In the genomic region with DNA sequence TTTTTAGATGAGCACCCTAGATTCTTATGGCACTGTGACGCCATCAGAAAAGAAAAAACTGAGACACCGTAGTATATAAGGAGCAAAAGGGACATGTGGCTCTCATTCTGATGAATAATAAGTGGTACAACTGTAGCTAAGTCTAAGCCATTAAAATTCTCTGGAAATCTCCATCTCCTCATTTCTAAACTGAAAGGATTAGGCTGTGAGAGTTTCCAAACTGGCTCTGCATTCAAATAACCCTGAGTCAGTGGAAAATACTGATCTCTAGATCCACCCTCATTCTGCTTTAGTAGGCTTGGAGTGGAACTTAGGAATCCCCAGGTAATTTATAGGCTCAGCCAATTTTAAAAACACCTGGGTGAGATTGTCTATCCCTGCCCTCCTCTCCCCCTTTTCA, we compare ENCODE assay signal across 18 cellular contexts. TPM values are rescaled to one million over a fixed set of nuclear protein-coding genes. Genes with fewer than 3 reads are reported as not detected.
DNase-seq lines count a peak whose midpoint lies in the region; ATAC-seq and TF ChIP-seq lines count a peak whose summit lies in the region.
"Had no signal": no experiment of that assay in that cellular context is flagged by ENCODE, and none has a peak within 500 bp of the region (broad histone marks: within the 10 kb centered on the region; RNA-seq: fewer than 3 reads in every experiment).

No MANE protein-coding gene starts in this region.

- peaks cover 46% of the 10 kb centered on the region for H3K36me3 Mint-ChIP-seq in activated CD4-positive, alpha-beta memory T cell treated with anti-CD3 and anti-CD28 coated beads for 36 hours
- peaks cover 54% of the 10 kb centered on the region for H3K36me3 Mint-ChIP-seq in activated CD4-positive, alpha-beta memory T cell treated with anti-CD3 and anti-CD28 coated beads, Interleukin-2, amount 10 ng/mL, durations not matched to agents 7 days and 5 days (ENCODE audit: low read depth)
- H3K36me3 Mint-ChIP-seq in activated T-helper 2 cell treated with anti-CD3 and anti-CD28 coated beads, Interferon-gamma antibody, Interleukin-2, Interleukin-4, amounts not matched to agents 10 μg/mL and 5 μg/mL and 100 μg/mL, durations not matched to agents 14 hours and 24 hours and 36 hours (ENCODE audit: low read depth), result peaks cover 59% of the 10 kb centered on the region
- H3K36me3 Mint-ChIP-seq in natural killer cell, result peaks cover 23% of the 10 kb centered on the region

- ATAC-seq in stimulated activated naive CD8-positive, alpha-beta T cell treated with anti-CD3 and anti-CD28 coated beads, Interleukin-15, Interleukin-2, amounts not matched to agents 100 U/mL and 50 U/mL, for 24 hours, result peak; percentile 71
- no peak for ATAC-seq in stimulated activated naive CD8-positive, alpha-beta T cell treated with anti-CD3 and anti-CD28 coated beads, Interleukin-15, amount 100 ng/mL, for 72 hours
- no peak for ATAC-seq in natural killer cell
- ATAC-seq: GM12878, HepG2 had no signal

- H3K27ac Mint-ChIP-seq in activated CD4-positive, alpha-beta memory T cell treated with anti-CD3 and anti-CD28 coated beads for 36 hours, result peak overlapping the region; percentile 42
- H3K27ac Mint-ChIP-seq in activated CD4-positive, alpha-beta memory T cell treated with anti-CD3 and anti-CD28 coated beads, Interleukin-2, amount 10 ng/mL, durations not matched to agents 7 days and 5 days, result no peak overlapping the region
- no peak overlapping the region for H3K27ac Mint-ChIP-seq in stimulated activated naive CD8-positive, alpha-beta T cell treated with anti-CD3 and anti-CD28 coated beads, Interleukin-15, amount 100 ng/mL, for 72 hours
- peak overlapping the region; percentile 33 for H3K27ac Mint-ChIP-seq in activated T-helper 2 cell treated with anti-CD3 and anti-CD28 coated beads, Interferon-gamma antibody, Interleukin-2, Interleukin-4, amounts not matched to agents 10 μg/mL and 5 μg/mL and 100 μg/mL, durations not matched to agents 14 hours and 24 hours and 36 hours
- H3K27ac Mint-ChIP-seq in natural killer cell, result no peak overlapping the region
- H3K27ac Mint-ChIP-seq: CD4-positive, CD25-positive, alpha-beta regulatory T cell had no signal

- DNase-seq in activated CD4-positive, alpha-beta memory T cell treated with anti-CD3 and anti-CD28 coated beads for 36 hours, result no peak
- no peak for DNase-seq in activated CD4-positive, alpha-beta memory T cell treated with anti-CD3 and anti-CD28 coated beads, Interleukin-2, amount 10 ng/mL, durations not matched to agents 7 days and 5 days
- DNase-seq in stimulated activated naive CD8-positive, alpha-beta T cell treated with anti-CD3 and anti-CD28 coated beads, Interleukin-15, Interleukin-2, amounts not matched to agents 100 U/mL and 50 U/mL, for 24 hours, result no peak
- DNase-seq in stimulated activated naive CD8-positive, alpha-beta T cell treated with anti-CD3 and anti-CD28 coated beads, Interleukin-15, amount 100 ng/mL, for 72 hours, result no peak
- DNase-seq in activated T-helper 2 cell treated with anti-CD3 and anti-CD28 coated beads, Interferon-gamma antibody, Interleukin-2, Interleukin-4, amounts not matched to agents 10 μg/mL and 5 μg/mL and 100 μg/mL, durations not matched to agents 14 hours and 24 hours and 36 hours (ENCODE audit: low spot score), result no peak
- no peak for DNase-seq in natural killer cell
- DNase-seq: ACHN; BE2C; C1 segment of cervical spinal cord; CD4-positive, CD25-positive, alpha-beta regulatory T cell; CD8-positive, alpha-beta memory T cell; COR-L47; DMS 273 treated with DMSO at 0.1 percent for 48 hours; DMS53; DND-41; EL had no signal

- H3K4me1 Mint-ChIP-seq in activated CD4-positive, alpha-beta memory T cell treated with anti-CD3 and anti-CD28 coated beads for 36 hours (ENCODE audit: low read depth), result peaks cover 12% of the 10 kb centered on the region
- peaks cover 12% of the 10 kb centered on the region for H3K4me1 Mint-ChIP-seq in activated CD4-positive, alpha-beta memory T cell treated with anti-CD3 and anti-CD28 coated beads, Interleukin-2, amount 10 ng/mL, durations not matched to agents 7 days and 5 days
- no peaks in the 10 kb centered on the region for H3K4me1 Mint-ChIP-seq in stimulated activated naive CD8-positive, alpha-beta T cell treated with anti-CD3 and anti-CD28 coated beads, Interleukin-15, amount 100 ng/mL, for 72 hours
- H3K4me1 Mint-ChIP-seq in activated T-helper 2 cell treated with anti-CD3 and anti-CD28 coated beads, Interferon-gamma antibody, Interleukin-2, Interleukin-4, amounts not matched to agents 10 μg/mL and 5 μg/mL and 100 μg/mL, durations not matched to agents 14 hours and 24 hours and 36 hours (ENCODE audit: low read depth), result peaks cover 25% of the 10 kb centered on the region
- peaks cover 5 to 9% of the 10 kb centered on the region in 2 donors for H3K4me1 Mint-ChIP-seq in natural killer cell

- TF ChIP-seq CTCF in natural killer cell (IDR thresholded peaks at IDR 0.05), result no peak

- intact Hi-C loops in activated CD4-positive, alpha-beta memory T cell treated with anti-CD3 and anti-CD28 coated beads for 36 hours (cut with micrococcal nuclease), result no loop called here
- intact Hi-C loops in activated T-helper 2 cell treated with anti-CD3 and anti-CD28 coated beads, Interferon-gamma antibody, Interleukin-2, Interleukin-4, amounts not matched to agents 10 μg/mL and 5 μg/mL and 100 μg/mL, durations not matched to agents 14 hours and 24 hours and 36 hours (cut with micrococcal nuclease), result no loop called here
- intact Hi-C loops in natural killer cell (cut with micrococcal nuclease), result no loop called here

- H3K4me3 Mint-ChIP-seq in activated CD4-positive, alpha-beta memory T cell treated with anti-CD3 and anti-CD28 coated beads for 36 hours, result no peak overlapping the region
- no peak overlapping the region for H3K4me3 Mint-ChIP-seq in activated CD4-positive, alpha-beta memory T cell treated with anti-CD3 and anti-CD28 coated beads, Interleukin-2, amount 10 ng/mL, durations not matched to agents 7 days and 5 days
- no peak overlapping the region for H3K4me3 Mint-ChIP-seq in stimulated activated naive CD8-positive, alpha-beta T cell treated with anti-CD3 and anti-CD28 coated beads, Interleukin-15, amount 100 ng/mL, for 72 hours
- H3K4me3 Mint-ChIP-seq in activated T-helper 2 cell treated with anti-CD3 and anti-CD28 coated beads, Interferon-gamma antibody, Interleukin-2, Interleukin-4, amounts not matched to agents 10 μg/mL and 5 μg/mL and 100 μg/mL, durations not matched to agents 14 hours and 24 hours and 36 hours (ENCODE audit: low read depth), result no peak overlapping the region
- H3K4me3 Mint-ChIP-seq in natural killer cell, result no peak overlapping the region
- H3K4me3 Mint-ChIP-seq: CD4-positive, CD25-positive, alpha-beta regulatory T cell; CD8-positive, alpha-beta memory T cell had no signal

- H3K9me3 Mint-ChIP-seq in activated CD4-positive, alpha-beta memory T cell treated with anti-CD3 and anti-CD28 coated beads for 36 hours, result no peaks in the 10 kb centered on the region
- no peaks in the 10 kb centered on the region for H3K9me3 Mint-ChIP-seq in activated CD4-positive, alpha-beta memory T cell treated with anti-CD3 and anti-CD28 coated beads, Interleukin-2, amount 10 ng/mL, durations not matched to agents 7 days and 5 days
- H3K9me3 Mint-ChIP-seq in stimulated activated naive CD8-positive, alpha-beta T cell treated with anti-CD3 and anti-CD28 coated beads, Interleukin-15, amount 100 ng/mL, for 72 hours, result no peaks in the 10 kb centered on the region
- no peaks in the 10 kb centered on the region for H3K9me3 Mint-ChIP-seq in activated T-helper 2 cell treated with anti-CD3 and anti-CD28 coated beads, Interferon-gamma antibody, Interleukin-2, Interleukin-4, amounts not matched to agents 10 μg/mL and 5 μg/mL and 100 μg/mL, durations not matched to agents 14 hours and 24 hours and 36 hours
- H3K9me3 Mint-ChIP-seq in natural killer cell, result no peaks in the 10 kb centered on the region
- H3K9me3 Mint-ChIP-seq: CD8-positive, alpha-beta memory T cell had no signal

- POLR2A ChIA-PET in activated CD4-positive, alpha-beta memory T cell treated with anti-CD3 and anti-CD28 coated beads for 36 hours (lab: Charles Lee), result interaction anchor here (0.9 kb wide), 1 partner anchor 27 kb away, joined by 3 read pairs; no protein-coding TSS in a partner anchor
- POLR2A ChIA-PET in activated CD4-positive, alpha-beta memory T cell treated with anti-CD3 and anti-CD28 coated beads, Interleukin-2, amount 10 ng/mL, durations not matched to agents 7 days and 5 days (lab: Charles Lee), result no interaction called here

- H3K27me3 Mint-ChIP-seq in activated CD4-positive, alpha-beta memory T cell treated with anti-CD3 and anti-CD28 coated beads for 36 hours, result no peaks in the 10 kb centered on the region
- no peaks in the 10 kb centered on the region for H3K27me3 Mint-ChIP-seq in activated CD4-positive, alpha-beta memory T cell treated with anti-CD3 and anti-CD28 coated beads, Interleukin-2, amount 10 ng/mL, durations not matched to agents 7 days and 5 days
- H3K27me3 Mint-ChIP-seq in stimulated activated naive CD8-positive, alpha-beta T cell treated with anti-CD3 and anti-CD28 coated beads, Interleukin-15, amount 100 ng/mL, for 72 hours, result no peaks in the 10 kb centered on the region
- no peaks in the 10 kb centered on the region for H3K27me3 Mint-ChIP-seq in activated T-helper 2 cell treated with anti-CD3 and anti-CD28 coated beads, Interferon-gamma antibody, Interleukin-2, Interleukin-4, amounts not matched to agents 10 μg/mL and 5 μg/mL and 100 μg/mL, durations not matched to agents 14 hours and 24 hours and 36 hours (ENCODE audit: low read depth)
- no peaks in the 10 kb centered on the region for H3K27me3 Mint-ChIP-seq in natural killer cell (ENCODE audit: low read depth in 2 of 2)
- H3K27me3 Mint-ChIP-seq: CD4-positive, CD25-positive, alpha-beta regulatory T cell had no signal

- CTCF ChIA-PET in activated CD4-positive, alpha-beta memory T cell treated with anti-CD3 and anti-CD28 coated beads for 36 hours (lab: Charles Lee), result interaction anchor here (1.0 kb wide), 1 partner anchor 496 kb away, joined by 3 read pairs; no protein-coding TSS in a partner anchor
- CTCF ChIA-PET in activated CD4-positive, alpha-beta memory T cell treated with anti-CD3 and anti-CD28 coated beads, Interleukin-2, amount 10 ng/mL, durations not matched to agents 7 days and 5 days (lab: Charles Lee), result no interaction called here

RNA-seq across cellular contexts. Expression of gene PTAR1, which starts 28.5 kb away (rescaled TPM):
- total RNA-seq in activated CD4-positive, alpha-beta memory T cell treated with anti-CD3 and anti-CD28 coated beads for 36 hours, result 10 to 100 TPM; 37.0 to 37.3 TPM
- 10 to 100 TPM; 48.3 to 51.8 TPM for total RNA-seq in activated CD4-positive, alpha-beta memory T cell treated with anti-CD3 and anti-CD28 coated beads, Interleukin-2, amount 10 ng/mL, durations not matched to agents 7 days and 5 days
- 51.1 and 57.2 TPM in 2 replicates for total RNA-seq in activated T-helper 2 cell treated with anti-CD3 and anti-CD28 coated beads, Interferon-gamma antibody, Interleukin-2, Interleukin-4, amounts not matched to agents 10 μg/mL and 5 μg/mL and 100 μg/mL, durations not matched to agents 14 hours and 24 hours and 36 hours
- 10 to 100 TPM; 76.4 to 87.9 (median 85.6) TPM for total RNA-seq in natural killer cell

RNA-seq across cellular contexts. Expression of gene APBA1, which starts 59.2 kb away (rescaled TPM):
- total RNA-seq in activated CD4-positive, alpha-beta memory T cell treated with anti-CD3 and anti-CD28 coated beads for 36 hours, result under 1 TPM; 0.26 to 0.51 TPM
- 1 to 10 TPM; 6.2 to 7.8 TPM for total RNA-seq in activated CD4-positive, alpha-beta memory T cell treated with anti-CD3 and anti-CD28 coated beads, Interleukin-2, amount 10 ng/mL, durations not matched to agents 7 days and 5 days
- total RNA-seq in activated T-helper 2 cell treated with anti-CD3 and anti-CD28 coated beads, Interferon-gamma antibody, Interleukin-2, Interleukin-4, amounts not matched to agents 10 μg/mL and 5 μg/mL and 100 μg/mL, durations not matched to agents 14 hours and 24 hours and 36 hours, result 0.98 and 0.99 TPM in 2 replicates
- under 1 TPM; 0.11 to 0.31 (median 0.13) TPM for total RNA-seq in natural killer cell

Comparison
In these comparisons a context has a peak if more than half of its experiments do, and no peak if none do; other contexts are left out.
1. H3K27ac Mint-ChIP-seq: peak in activated CD4-positive, alpha-beta memory T cell treated with anti-CD3 and anti-CD28 coated beads for 36 hours (single experiment) and activated T-helper 2 cell treated with anti-CD3 and anti-CD28 coated beads, Interferon-gamma antibody, Interleukin-2, Interleukin-4, amounts not matched to agents 10 μg/mL and 5 μg/mL and 100 μg/mL, durations not matched to agents 14 hours and 24 hours and 36 hours (single experiment); none in activated CD4-positive, alpha-beta memory T cell treated with anti-CD3 and anti-CD28 coated beads, Interleukin-2, amount 10 ng/mL, durations not matched to agents 7 days and 5 days (single experiment), stimulated activated naive CD8-positive, alpha-beta T cell treated with anti-CD3 and anti-CD28 coated beads, Interleukin-15, amount 100 ng/mL, for 72 hours (0 of 2) and natural killer cell (0 of 2).